In the genomic region with DNA sequence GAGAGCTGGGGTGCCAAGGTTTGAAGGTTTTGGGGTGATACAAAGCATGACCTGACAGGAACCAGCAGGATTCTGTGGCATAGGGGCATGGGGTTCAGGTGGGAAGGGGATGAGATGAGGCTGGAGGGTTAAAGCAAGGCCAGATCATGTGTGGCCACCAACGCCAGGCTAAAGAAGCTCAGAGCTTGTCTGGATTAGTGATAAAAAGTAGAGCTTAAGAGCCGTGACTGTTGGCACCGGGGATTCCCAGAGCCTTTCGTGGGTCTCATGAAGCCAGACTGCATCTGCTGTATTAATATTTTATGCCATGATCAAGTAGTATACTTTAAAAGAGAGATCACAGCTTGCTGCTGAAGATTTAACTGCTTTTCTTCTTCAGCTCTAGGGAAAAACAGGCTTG, we compare ENCODE assay signal across 25 cellular contexts. TPM values are rescaled to one million over a fixed set of nuclear protein-coding genes. Genes with fewer than 3 reads are reported as not detected.
DNase-seq lines count a peak whose midpoint lies in the region; ATAC-seq and TF ChIP-seq lines count a peak whose summit lies in the region.
"Had no signal": no experiment of that assay in that cellular context is flagged by ENCODE, and none has a peak within 500 bp of the region (broad histone marks: within the 10 kb centered on the region; RNA-seq: fewer than 3 reads in every experiment).

No MANE protein-coding gene starts in this region.

- peak overlapping the region; percentile 38 for H3K27ac Mint-ChIP-seq in osteocyte (ENCODE audit: unreplicated experiment)
- no peak overlapping the region for H3K27ac Mint-ChIP-seq in activated T-cell treated with anti-CD3 and anti-CD28 coated beads, Interleukin-2, amount 50 U/mL, for 72 hours
- H3K27ac Mint-ChIP-seq: CD4-positive, CD25-positive, alpha-beta regulatory T cell; CD8-positive, alpha-beta T cell; GM23338; H9 had no signal

- H3K9ac ChIP-seq in BLaER1 treated with 17β-estradiol and CSF1 and Interleukin-3, amounts not matched to agents 10 nM and 100 nM = no peak overlapping the region

- H4K20me1 ChIP-seq in BLaER1 treated with 17β-estradiol and CSF1 and Interleukin-3, amounts not matched to agents 10 nM and 100 nM = no peaks in the 10 kb centered on the region

- H3K36me3 ChIP-seq in BLaER1 treated with 17β-estradiol and CSF1 and Interleukin-3, amounts not matched to agents 10 nM and 100 nM = no peaks in the 10 kb centered on the region
- H3K36me3 ChIP-seq: BE2C had no signal

- H3K4me3 Mint-ChIP-seq in osteocyte (ENCODE audit: unreplicated experiment) = no peak overlapping the region
- no peak overlapping the region for H3K4me3 Mint-ChIP-seq in activated T-cell treated with anti-CD3 and anti-CD28 coated beads, Interleukin-2, amount 50 U/mL, for 72 hours
- H3K4me3 Mint-ChIP-seq: CD4-positive, CD25-positive, alpha-beta regulatory T cell; CD8-positive, alpha-beta T cell; GM23338; H9 had no signal

- ATAC-seq in left cardiac atrium = no peak
- ATAC-seq in activated T-cell treated with anti-CD3 and anti-CD28 coated beads, Interleukin-2, amount 50 U/mL, for 72 hours (replicated peaks in 1 of 2) = no peak
- ATAC-seq: A549; CD8-positive, alpha-beta T cell; GM12878; HCT116 had no signal

- H3K4me1 Mint-ChIP-seq in osteocyte (ENCODE audit: unreplicated experiment) = peaks cover 37% of the 10 kb centered on the region
- H3K4me1 Mint-ChIP-seq in activated T-cell treated with anti-CD3 and anti-CD28 coated beads, Interleukin-2, amount 50 U/mL, for 72 hours (ENCODE audit: low read depth) = no peaks in the 10 kb centered on the region

- H3K4me1 ChIP-seq in BLaER1 treated with 17β-estradiol and CSF1 and Interleukin-3, amounts not matched to agents 10 nM and 100 nM = peaks cover 44 to 80% (median 53%) of the 10 kb centered on the region in 10 experiments
- H3K4me1 ChIP-seq: A549, BE2C, Caco-2 had no signal

- peak overlapping the region; percentile 20 to 85 (median 48); a peak in 18 of 22 replicates for H3K4me2 ChIP-seq in BLaER1 treated with 17β-estradiol and CSF1 and Interleukin-3, amounts not matched to agents 10 nM and 100 nM
- H3K4me2 ChIP-seq: A549 had no signal

- H3K9me3 Mint-ChIP-seq in osteocyte (ENCODE audit: unreplicated experiment) = no peaks in the 10 kb centered on the region
- no peaks in the 10 kb centered on the region for H3K9me3 Mint-ChIP-seq in activated T-cell treated with anti-CD3 and anti-CD28 coated beads, Interleukin-2, amount 50 U/mL, for 72 hours
- H3K9me3 Mint-ChIP-seq: CD4-positive, CD25-positive, alpha-beta regulatory T cell; CD8-positive, alpha-beta T cell; GM23338; H9 had no signal

- H3K9me3 ChIP-seq in BLaER1 treated with 17β-estradiol and CSF1 and Interleukin-3, amounts not matched to agents 10 nM and 100 nM (replicated peaks in 1 of 11) = no peaks in the 10 kb centered on the region
- H3K9me3 ChIP-seq: A549, Caco-2 had no signal

- no peaks in the 10 kb centered on the region for H3K27me3 Mint-ChIP-seq in osteocyte (ENCODE audit: unreplicated experiment)
- peaks cover 5% of the 10 kb centered on the region for H3K27me3 Mint-ChIP-seq in activated T-cell treated with anti-CD3 and anti-CD28 coated beads, Interleukin-2, amount 50 U/mL, for 72 hours (ENCODE audit: low read depth)
- H3K27me3 Mint-ChIP-seq: CD4-positive, CD25-positive, alpha-beta regulatory T cell had no signal

- DNase-seq in NCI-H82 treated with DMSO at 0.1 percent for 48 hours (lab: John Stamatoyannopoulos, UW; ENCODE audit: unreplicated experiment) (peak; percentile 5), islet precursor cell (peak; percentile 18), osteocyte (ENCODE audit: extremely low spot score, unreplicated experiment) (no peak), RPMI8226 (no peak), NCI-H1105 (lab: John Stamatoyannopoulos, UW) (no peak), left cardiac atrium (no peak)
- no peak for DNase-seq in activated T-cell treated with anti-CD3 and anti-CD28 coated beads, Interleukin-2, amount 50 U/mL, for 72 hours
- DNase-seq: 8988T; ACHN; AML-193; BE2C; Caco-2; CD4-positive, CD25-positive, alpha-beta regulatory T cell; CD8-positive, alpha-beta T cell; DMS 273 treated with DMSO at 0.1 percent for 48 hours; DMS79; EL; GDM1; H9 had no signal

- no peaks in the 10 kb centered on the region for H3K27me3 ChIP-seq in BLaER1 treated with 17β-estradiol and CSF1 and Interleukin-3, amounts not matched to agents 10 nM and 100 nM

- no peaks in the 10 kb centered on the region for H3K36me3 Mint-ChIP-seq in osteocyte (ENCODE audit: unreplicated experiment)
- H3K36me3 Mint-ChIP-seq in activated T-cell treated with anti-CD3 and anti-CD28 coated beads, Interleukin-2, amount 50 U/mL, for 72 hours (ENCODE audit: insufficient read depth in 2 of 2) = no peaks in the 10 kb centered on the region
- H3K36me3 Mint-ChIP-seq: CD4-positive, CD25-positive, alpha-beta regulatory T cell; CD8-positive, alpha-beta T cell had no signal

- intact Hi-C loops in left cardiac atrium (cut with DNase I) = no loop called here

- H3K4me3 ChIP-seq in BLaER1 treated with 17β-estradiol and CSF1 and Interleukin-3, amounts not matched to agents 10 nM and 100 nM = no peak overlapping the region
- H3K4me3 ChIP-seq: A549, GM12878, GM23338 had no signal

- H3K27ac ChIP-seq in BLaER1 treated with 17β-estradiol and CSF1 and Interleukin-3, amounts not matched to agents 10 nM and 100 nM = no peak overlapping the region
- H3K27ac ChIP-seq: A549, C4-2B had no signal

- TF ChIP-seq CTCF in osteocyte (IDR thresholded peaks at IDR 0.05) = no peak

RNA-seq across cellular contexts. Expression of gene GSN, which starts 8.5 kb away (rescaled TPM):
- total RNA-seq in osteocyte (235 and 249 TPM in 2 replicates), left cardiac atrium (1,000 to 10,000 TPM in 1 of 2 donors, 100 to 1,000 TPM in 1; 881 to 1,287 TPM)
- 1 to 10 TPM; 3.6 to 4.0 TPM for total RNA-seq in activated T-cell treated with anti-CD3 and anti-CD28 coated beads, Interleukin-2, amount 50 U/mL, for 72 hours

RNA-seq across cellular contexts. Expression of gene RAB14, which starts 57.8 kb away (rescaled TPM):
- total RNA-seq in osteocyte (64.0 and 68.4 TPM in 2 replicates), left cardiac atrium (10 to 100 TPM; 44.1 to 49.3 TPM)
- total RNA-seq in activated T-cell treated with anti-CD3 and anti-CD28 coated beads, Interleukin-2, amount 50 U/mL, for 72 hours = 10 to 100 TPM; 56.2 to 63.7 TPM

Comparison
In these comparisons a context has a peak if more than half of its experiments do, and no peak if none do; other contexts are left out.
1. DNase-seq: peak in NCI-H82 treated with DMSO at 0.1 percent for 48 hours (single experiment) and islet precursor cell (single experiment); none in osteocyte (single experiment), RPMI8226 (single experiment), NCI-H1105 (single experiment), left cardiac atrium (single experiment) and activated T-cell treated with anti-CD3 and anti-CD28 coated beads, Interleukin-2, amount 50 U/mL, for 72 hours (0 of 2).
2. RNA of gene GSN, which starts 8.5 kb away (total RNA-seq): 881 to 1,287 TPM in left cardiac atrium and 235 to 249 TPM in osteocyte; 3.6 to 4.0 TPM in activated T-cell treated with anti-CD3 and anti-CD28 coated beads, Interleukin-2, amount 50 U/mL, for 72 hours; every median in the first group is over 10 times any median in the second.